In genomic region chr20:35741892-35742740, GRCh38 we compare ENCODE assay signal across 8 cellular contexts. TPM values are rescaled to one million over a fixed set of nuclear protein-coding genes. Genes with fewer than 3 reads are reported as not detected.
DNase-seq lines count a peak whose midpoint lies in the region; ATAC-seq and TF ChIP-seq lines count a peak whose summit lies in the region.

TSS of gene RBM39 (minus strand) at chr20:35742260. CDS start at chr20:35740874, 1,386 bp downstream.

- 0 to 1% methylated on average over 53 to 57 of the region's 66 CpGs for WGBS in tibial nerve, 2 donors

- H3K9me3 ChIP-seq in adipocyte (ENCODE audit: control insufficient read depth, low read length) (no peaks in the 10 kb centered on the region), parathyroid adenoma (ENCODE audit: control insufficient read depth, low read length) (no peaks in the 10 kb centered on the region), tibial nerve (no peaks in the 10 kb centered on the region)

- DNase-seq in NCI-H1436 (lab: John Stamatoyannopoulos, UW) (peak; percentile 100), T follicular helper cell (ENCODE audit: low read depth) (peak; percentile 100), adipocyte (ENCODE audit: low read depth) (peak; percentile 100), Right ventricle myocardium superior (peak; percentile 100), tibial nerve (ENCODE audit: low spot score in 2 of 2) (peak; percentile 100)

- H3K27ac ChIP-seq in parathyroid adenoma, result peak within 1 kb of the TSS; percentile 99
- H3K27ac ChIP-seq in tibial nerve, result peak within 1 kb of the TSS; percentile 97 to 100 (median 99)

- TF ChIP-seq CTCF in GM12875 (IDR thresholded peaks at IDR 0.05; ENCODE audit: borderline replicate concordance, insufficient read depth, low read depth, low read length) (0 out of 2 replicates have a peak, but pooled peaks have one; percentile 16), parathyroid adenoma (IDR thresholded peaks at IDR 0.05) (peak; percentile 72), tibial nerve (IDR thresholded peaks at IDR 0.05) (peak; percentile 35 to 76 (median 57))

- peak within 1 kb of the TSS; percentile 95 for H3K4me2 ChIP-seq in parathyroid adenoma (ENCODE audit: low read length)

- H3K4me1 ChIP-seq in adipocyte (ENCODE audit: control insufficient read depth, insufficient read depth, low read length), result peaks cover 34% of the 10 kb centered on the region
- peaks cover 22% of the 10 kb centered on the region for H3K4me1 ChIP-seq in parathyroid adenoma
- peaks cover 6 to 40% (median 32%) of the 10 kb centered on the region in 4 donors for H3K4me1 ChIP-seq in tibial nerve

- H3K9ac ChIP-seq in adipocyte (ENCODE audit: low read length), result peak within 1 kb of the TSS; percentile 100
- H3K9ac ChIP-seq in parathyroid adenoma, result peak within 1 kb of the TSS; percentile 98

- peaks cover 35% of the 10 kb centered on the region for H3K79me2 ChIP-seq in parathyroid adenoma

- intact Hi-C loops in Right ventricle myocardium superior (cut with DNase I), result loop anchor here (2.0 to 10.0 kb wide), 2 partner anchors 29 to 143 kb away; no protein-coding TSS in a partner anchor

- peak within 1 kb of the TSS; percentile 55 for H3K4me3 ChIP-seq in GM12875 (ENCODE audit: low read depth, low read length)
- peak within 1 kb of the TSS; percentile 95 for H3K4me3 ChIP-seq in adipocyte (ENCODE audit: low read length)
- peak within 1 kb of the TSS; percentile 99 for H3K4me3 ChIP-seq in parathyroid adenoma (ENCODE audit: low read depth, low read length)
- H3K4me3 ChIP-seq in tibial nerve, result peak within 1 kb of the TSS; percentile 66 to 87 (median 74)

- peak; percentile 97 for TF ChIP-seq POLR2A in tibial nerve (IDR thresholded peaks at IDR 0.05)

- H2AFZ ChIP-seq in parathyroid adenoma, result peak within 1 kb of the TSS; percentile 74

- H3K36me3 ChIP-seq in adipocyte (ENCODE audit: control insufficient read depth, insufficient read depth, low read length, severe bottlenecking), result peaks cover 36% of the 10 kb centered on the region
- no peaks in the 10 kb centered on the region for H3K36me3 ChIP-seq in parathyroid adenoma (ENCODE audit: control insufficient read depth, insufficient read depth, low read length)
- H3K36me3 ChIP-seq in tibial nerve, result peaks cover 0 to 31% (median 5%) of the 10 kb centered on the region in 3 donors

- TF ChIP-seq EP300 in tibial nerve (IDR thresholded peaks at IDR 0.05), result peak; percentile 89 to 99

- ATAC-seq in HG02798 (IDR thresholded peaks at IDR 0.05; ENCODE audit: poor library complexity, unreplicated experiment) (peak; percentile 90), Right ventricle myocardium superior (ENCODE audit: poor library complexity) (peak; percentile 95)

- H3K27me3 ChIP-seq in adipocyte (replicated peaks; ENCODE audit: control insufficient read depth, insufficient read depth, low read length), result no peaks in the 10 kb centered on the region
- H3K27me3 ChIP-seq in parathyroid adenoma (ENCODE audit: control insufficient read depth, insufficient read depth, low read length), result no peaks in the 10 kb centered on the region
- H3K27me3 ChIP-seq in tibial nerve, result no peaks in the 10 kb centered on the region

RNA-seq across cellular contexts. Expression of gene RBM39, which starts in this region (rescaled TPM):
- total RNA-seq in Right ventricle myocardium superior (134 TPM), tibial nerve (100 to 1,000 TPM; 410 to 504 (median 446) TPM)

Comparison
In these comparisons a context has a peak if more than half of its experiments do, and no peak if none do; other contexts are left out.
1. Peak in every context shown above with its lines: DNase-seq, ATAC-seq, H3K4me3 ChIP-seq and H3K27ac ChIP-seq.
2. CTCF ChIP-seq: peak in every context shown above with its lines; median percentile 72 in parathyroid adenoma; 57 in tibial nerve; 16 in GM12875.